10 cellular contexts compared by ENCODE assay signal in genomic region chr9:108142504-108143201, GRCh38.
DNase-seq lines count a peak whose midpoint lies in the region; ATAC-seq, FAIRE-seq and TF ChIP-seq lines count a peak whose summit lies in the region.
"Had no signal": no experiment of that assay in that cellular context is flagged by ENCODE, and none has a peak within 500 bp of the region (broad histone marks: within the 10 kb centered on the region; RNA-seq: fewer than 3 reads in every experiment).

No MANE protein-coding gene starts in this region.

- POLR2A ChIA-PET in activated CD4-positive, alpha-beta T cell treated with anti-CD3 and anti-CD28 coated beads for 36 hours (lab: Charles Lee), result no interaction called here

- H3K4me1 Mint-ChIP-seq in chondrocyte (ENCODE audit: low read depth), result peaks cover 13% of the 10 kb centered on the region
- H3K4me1 Mint-ChIP-seq in activated CD4-positive, alpha-beta T cell treated with anti-CD3 and anti-CD28 coated beads for 36 hours, result no peaks in the 10 kb centered on the region
- H3K4me1 Mint-ChIP-seq: activated naive CD8-positive, alpha-beta T cell treated with anti-CD3 and anti-CD28 coated beads, Interleukin-2, amount 10 ng/mL, durations not matched to agents 7 days and 5 days had no signal

- H3K9me3 Mint-ChIP-seq in chondrocyte (ENCODE audit: low read depth), result peaks cover 4% of the 10 kb centered on the region
- H3K9me3 Mint-ChIP-seq in activated CD4-positive, alpha-beta T cell treated with anti-CD3 and anti-CD28 coated beads for 36 hours (ENCODE audit: low read depth), result peaks cover 10% of the 10 kb centered on the region

- no peaks in the 10 kb centered on the region for H3K36me3 Mint-ChIP-seq in chondrocyte (ENCODE audit: low read depth)
- no peaks in the 10 kb centered on the region for H3K36me3 Mint-ChIP-seq in activated CD4-positive, alpha-beta T cell treated with anti-CD3 and anti-CD28 coated beads for 36 hours (ENCODE audit: low read depth)
- H3K36me3 Mint-ChIP-seq: activated naive CD8-positive, alpha-beta T cell treated with anti-CD3 and anti-CD28 coated beads, Interleukin-2, amount 10 ng/mL, durations not matched to agents 7 days and 5 days had no signal

- CTCF ChIA-PET in activated CD4-positive, alpha-beta T cell treated with anti-CD3 and anti-CD28 coated beads for 36 hours (lab: Charles Lee), result no interaction called here

- H3K4me3 ChIP-seq in skeletal muscle cell (ENCODE audit: low read depth, low read length), result no peak overlapping the region

- peaks cover 5% of the 10 kb centered on the region for H3K27me3 Mint-ChIP-seq in chondrocyte (ENCODE audit: low read depth)
- no peaks in the 10 kb centered on the region for H3K27me3 Mint-ChIP-seq in activated CD4-positive, alpha-beta T cell treated with anti-CD3 and anti-CD28 coated beads for 36 hours
- H3K27me3 Mint-ChIP-seq: activated naive CD8-positive, alpha-beta T cell treated with anti-CD3 and anti-CD28 coated beads, Interleukin-2, amount 10 ng/mL, durations not matched to agents 7 days and 5 days had no signal

- no peak for ATAC-seq in activated CD4-positive, alpha-beta T cell treated with anti-CD3 and anti-CD28 coated beads for 36 hours
- ATAC-seq in HG03469 (IDR thresholded peaks at IDR 0.05; ENCODE audit: unreplicated experiment), result no peak

- no peak overlapping the region for H3K4me3 Mint-ChIP-seq in chondrocyte (ENCODE audit: unreplicated experiment)
- H3K4me3 Mint-ChIP-seq in activated CD4-positive, alpha-beta T cell treated with anti-CD3 and anti-CD28 coated beads for 36 hours, result no peak overlapping the region
- H3K4me3 Mint-ChIP-seq: activated naive CD8-positive, alpha-beta T cell treated with anti-CD3 and anti-CD28 coated beads, Interleukin-2, amount 10 ng/mL, durations not matched to agents 7 days and 5 days had no signal

- no peak for TF ChIP-seq POLR2A in GM12892 (IDR thresholded peaks at IDR 0.05; ENCODE audit: low read depth, low read length)

- H3K27ac Mint-ChIP-seq in chondrocyte (ENCODE audit: unreplicated experiment), result peak overlapping the region; percentile 97
- H3K27ac Mint-ChIP-seq in activated CD4-positive, alpha-beta T cell treated with anti-CD3 and anti-CD28 coated beads for 36 hours, result no peak overlapping the region
- H3K27ac Mint-ChIP-seq: activated naive CD8-positive, alpha-beta T cell treated with anti-CD3 and anti-CD28 coated beads, Interleukin-2, amount 10 ng/mL, durations not matched to agents 7 days and 5 days had no signal

- intact Hi-C loops in activated CD4-positive, alpha-beta T cell treated with anti-CD3 and anti-CD28 coated beads for 36 hours (cut with DNase I, micrococcal nuclease), result no loop called here

- peak; percentile 30 for FAIRE-seq in GM12892 (lab: Jason Lieb, UNC)

- DNase-seq in GM12892 (ENCODE audit: insufficient read length) (no peak), chondrocyte (ENCODE audit: low spot score) (no peak), islet precursor cell (peak; percentile 67), skeletal muscle cell (ENCODE audit: low read depth) (peak; percentile 99), NCI-H1417 treated with DMSO at 0.1 percent for 48 hours (lab: John Stamatoyannopoulos, UW) (no peak), NCI-H2081 treated with DMSO at 0.1 percent for 48 hours (lab: John Stamatoyannopoulos, UW) (no peak)
- DNase-seq in activated CD4-positive, alpha-beta T cell treated with anti-CD3 and anti-CD28 coated beads for 36 hours, result no peak
- DNase-seq: activated naive CD8-positive, alpha-beta T cell treated with anti-CD3 and anti-CD28 coated beads, Interleukin-2, amount 10 ng/mL, durations not matched to agents 7 days and 5 days; NCI-H2029 treated with DMSO at 0.1 percent for 48 hours had no signal

- peak; percentile 35 for TF ChIP-seq CTCF in chondrocyte (IDR thresholded peaks at IDR 0.05)

Comparison
In these comparisons a context has a peak if more than half of its experiments do, and no peak if none do; other contexts are left out.
1. DNase-seq: peak in islet precursor cell (single experiment) and skeletal muscle cell (single experiment); none in GM12892 (single experiment), chondrocyte (single experiment), NCI-H1417 treated with DMSO at 0.1 percent for 48 hours (single experiment), NCI-H2081 treated with DMSO at 0.1 percent for 48 hours (single experiment) and activated CD4-positive, alpha-beta T cell treated with anti-CD3 and anti-CD28 coated beads for 36 hours (single experiment).